Comparison of ENCODE assay signal across 16 cellular contexts in genomic region chrX:134416106-134416505, GRCh38. TPM values are rescaled to one million over a fixed set of nuclear protein-coding genes. Genes with fewer than 3 reads are reported as not detected.
DNase-seq lines count a peak whose midpoint lies in the region; ATAC-seq, FAIRE-seq and TF ChIP-seq lines count a peak whose summit lies in the region.
"Had no signal": no experiment of that assay in that cellular context is flagged by ENCODE, and none has a peak within 500 bp of the region (broad histone marks: within the 10 kb centered on the region; RNA-seq: fewer than 3 reads in every experiment).

No MANE protein-coding gene starts in this region.

- peak; percentile 95 for FAIRE-seq in astrocyte (lab: Jason Lieb, UNC)
- FAIRE-seq: GM12878 had no signal

- no peak for TF ChIP-seq CTCF in astrocyte (IDR thresholded peaks at IDR 0.05; ENCODE audit: insufficient read depth, low read depth, low read length)
- TF ChIP-seq CTCF in fibroblast of villous mesenchyme (IDR thresholded peaks at IDR 0.05; ENCODE audit: insufficient read depth, low read depth, low read length): no peak
- no peak for TF ChIP-seq CTCF in right lobe of liver (IDR thresholded peaks at IDR 0.05)
- no peak for TF ChIP-seq CTCF in GM10266 (IDR thresholded peaks at IDR 0.05; ENCODE audit: control insufficient read depth, insufficient read depth, low read depth, missing control alignments)

- no peak overlapping the region for H3K27ac Mint-ChIP-seq in astrocyte (ENCODE audit: unreplicated experiment)
- H3K27ac Mint-ChIP-seq: CD4-positive, CD25-positive, alpha-beta regulatory T cell; GM23338; H9 had no signal

- no peaks in the 10 kb centered on the region for H3K27me3 Mint-ChIP-seq in astrocyte (ENCODE audit: low read depth, unreplicated experiment)
- H3K27me3 Mint-ChIP-seq: CD4-positive, CD25-positive, alpha-beta regulatory T cell had no signal

- no peaks in the 10 kb centered on the region for H4K20me1 ChIP-seq in astrocyte (ENCODE audit: insufficient read depth, low read length)

- H3K4me1 ChIP-seq in astrocyte (ENCODE audit: insufficient read depth, low read length) (no peaks in the 10 kb centered on the region), right lobe of liver (peaks cover 0 to 7% (median 2%) of the 10 kb centered on the region in 4 donors)
- H3K4me1 ChIP-seq: BLaER1 treated with 17β-estradiol and CSF1 and Interleukin-3, amounts not matched to agents 10 nM and 100 nM had no signal

- intact Hi-C loops in right lobe of liver (cut with DNase I): no loop called here

- no peak overlapping the region for H3K27ac ChIP-seq in astrocyte (ENCODE audit: low read depth, low read length)
- peak overlapping the region in 1 of 3 donors; percentile 31 for H3K27ac ChIP-seq in right lobe of liver
- H3K27ac ChIP-seq: BLaER1 treated with 17β-estradiol and CSF1 and Interleukin-3, amounts not matched to agents 10 nM and 100 nM had no signal

- no peak for TF ChIP-seq POLR2A in right lobe of liver (IDR thresholded peaks at IDR 0.05)

- no peak overlapping the region for H3K9ac ChIP-seq in astrocyte (ENCODE audit: low read length)
- H3K9ac ChIP-seq: BLaER1 treated with 17β-estradiol and CSF1 and Interleukin-3, amounts not matched to agents 10 nM and 100 nM had no signal

- H3K4me3 ChIP-seq in astrocyte (ENCODE audit: insufficient read depth, low read depth, low read length) (no peak overlapping the region), fibroblast of villous mesenchyme (ENCODE audit: low read depth, low read length) (no peak overlapping the region), right lobe of liver (no peak overlapping the region)
- H3K4me3 ChIP-seq: BLaER1 treated with 17β-estradiol and CSF1 and Interleukin-3, amounts not matched to agents 10 nM and 100 nM; GM12878; GM23338 had no signal

- H3K79me2 ChIP-seq in astrocyte (ENCODE audit: insufficient read depth, low read length): no peaks in the 10 kb centered on the region

- H2AFZ ChIP-seq in astrocyte (ENCODE audit: low read depth, low read length): no peak overlapping the region
- H2AFZ ChIP-seq: GM23338 had no signal

- H3K9me3 Mint-ChIP-seq in astrocyte (ENCODE audit: unreplicated experiment): no peaks in the 10 kb centered on the region
- H3K9me3 Mint-ChIP-seq: CD4-positive, CD25-positive, alpha-beta regulatory T cell; GM23338 had no signal

- H3K4me1 Mint-ChIP-seq in astrocyte (ENCODE audit: low read depth, unreplicated experiment): no peaks in the 10 kb centered on the region
- H3K4me1 Mint-ChIP-seq: CD4-positive, CD25-positive, alpha-beta regulatory T cell; GM23338; H9 had no signal

- DNase-seq in HCEC 1CT (peak; percentile 11), astrocyte (ENCODE audit: low read depth) (no peak), fibroblast of villous mesenchyme (ENCODE audit: low read depth) (peak; percentile 4), right lobe of liver (peak in 1 of 3 donors; percentile 37), GM10266 (ENCODE audit: extremely low spot score) (no peak)
- DNase-seq in activated effector memory CD4-positive, alpha-beta T cell treated with Interleukin-2 at 50 U/mL for 16 hours: no peak
- no peak for DNase-seq in stimulated activated naive CD8-positive, alpha-beta T cell treated with anti-CD3 and anti-CD28 coated beads, Interleukin-15, Interleukin-2, amounts not matched to agents 100 U/mL and 50 U/mL, for 24 hours
- DNase-seq: ACHN; CD4-positive, CD25-positive, alpha-beta regulatory T cell; DMS53; GF-D8; H9 had no signal

- H3K4me2 ChIP-seq in astrocyte (ENCODE audit: low read length): no peak overlapping the region
- H3K4me2 ChIP-seq: BLaER1 treated with 17β-estradiol and CSF1 and Interleukin-3, amounts not matched to agents 10 nM and 100 nM; GM23338 had no signal

- WGBS in right lobe of liver (ENCODE audit: insufficient coverage, low coverage, low lambda C conversion rate, missing lambda C conversion rate): 59% methylated on average over 5 of the region's 5 CpGs

- no peaks in the 10 kb centered on the region for H3K9me3 ChIP-seq in astrocyte (ENCODE audit: insufficient read depth, low read depth, low read length)
- no peaks in the 10 kb centered on the region for H3K9me3 ChIP-seq in right lobe of liver
- H3K9me3 ChIP-seq: BLaER1 treated with 17β-estradiol and CSF1 and Interleukin-3, amounts not matched to agents 10 nM and 100 nM had no signal

- no peak overlapping the region for H3K4me3 Mint-ChIP-seq in astrocyte (ENCODE audit: unreplicated experiment)
- H3K4me3 Mint-ChIP-seq: CD4-positive, CD25-positive, alpha-beta regulatory T cell; GM23338; H9 had no signal

- peak; percentile 58 to 78 (median 69) for ATAC-seq in right lobe of liver
- no peak for ATAC-seq in stimulated activated naive CD8-positive, alpha-beta T cell treated with anti-CD3 and anti-CD28 coated beads, Interleukin-15, Interleukin-2, amounts not matched to agents 100 U/mL and 50 U/mL, for 24 hours
- ATAC-seq in GM19395 (IDR thresholded peaks at IDR 0.05; ENCODE audit: unreplicated experiment): no peak
- ATAC-seq: GM12878, GM23338 had no signal

- H3K27me3 ChIP-seq in astrocyte (ENCODE audit: insufficient read depth, low read length) (no peaks in the 10 kb centered on the region), right lobe of liver (no peaks in the 10 kb centered on the region)

- H3K36me3 ChIP-seq in astrocyte (ENCODE audit: insufficient read depth, low read length) (peaks cover 8% of the 10 kb centered on the region), right lobe of liver (peaks cover 0 to 5% (median 0%) of the 10 kb centered on the region in 4 donors)

- peaks cover 3% of the 10 kb centered on the region for H3K36me3 Mint-ChIP-seq in astrocyte (ENCODE audit: low read depth, unreplicated experiment)

RNA-seq across cellular contexts. Expression of gene PHF6, which starts 43.0 kb away (rescaled TPM):
- total RNA-seq in astrocyte: 34.9 and 39.3 TPM in 2 replicates
- 19.3 and 31.1 TPM in 2 replicates for total RNA-seq in fibroblast of villous mesenchyme
- total RNA-seq in right lobe of liver: 1 to 10 TPM; 5.2 to 7.3 (median 6.1) TPM

RNA-seq across cellular contexts. Expression of gene HPRT1, which starts 43.9 kb away (rescaled TPM):
- total RNA-seq in astrocyte: 20.2 and 20.6 TPM in 2 replicates
- total RNA-seq in fibroblast of villous mesenchyme: 6.8 and 17.3 TPM in 2 replicates
- total RNA-seq in right lobe of liver: 10 to 100 TPM in 3 of 6 experiments, 1 to 10 TPM in 3; 5.0 to 11.1 (median 9.0) TPM

Comparison
In these comparisons a context has a peak if more than half of its experiments do, and no peak if none do; other contexts are left out.
1. DNase-seq: peak in HCEC 1CT (single experiment) and fibroblast of villous mesenchyme (single experiment); none in astrocyte (single experiment), activated effector memory CD4-positive, alpha-beta T cell treated with Interleukin-2 at 50 U/mL for 16 hours (single experiment), GM10266 (single experiment) and stimulated activated naive CD8-positive, alpha-beta T cell treated with anti-CD3 and anti-CD28 coated beads, Interleukin-15, Interleukin-2, amounts not matched to agents 100 U/mL and 50 U/mL, for 24 hours (single experiment).
2. ATAC-seq: peak in right lobe of liver (4 of 4); none in stimulated activated naive CD8-positive, alpha-beta T cell treated with anti-CD3 and anti-CD28 coated beads, Interleukin-15, Interleukin-2, amounts not matched to agents 100 U/mL and 50 U/mL, for 24 hours (single experiment) and GM19395 (single experiment).